9 cellular contexts compared by ENCODE assay signal in the genomic region with DNA sequence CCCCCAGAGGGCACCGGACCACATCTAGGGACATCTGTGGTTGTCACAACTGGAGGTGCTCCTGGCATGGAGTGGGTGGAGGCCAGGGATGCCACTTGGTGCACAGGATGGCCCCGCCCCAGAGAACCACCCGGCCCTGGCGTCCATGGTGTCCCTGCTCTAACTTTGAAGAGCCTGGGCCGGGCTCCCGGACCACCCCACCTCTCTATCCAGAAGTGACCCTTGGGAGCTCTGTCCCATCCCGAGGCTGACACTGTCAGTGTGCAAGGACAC.
"Had no signal": no experiment of that assay in that cellular context is flagged by ENCODE, and none has a peak within 500 bp of the region (broad histone marks: within the 10 kb centered on the region; RNA-seq: fewer than 3 reads in every experiment).

No MANE protein-coding gene starts in this region.

- H3K4me1 ChIP-seq: ascending aorta, transverse colon had no signal

- DNase-seq: activated B cell treated with CpG ODN at 0.5 μM for 24 hours; activated CD4-positive, alpha-beta T cell treated with anti-CD3 and anti-CD28 coated beads for 48 hours; right lobe of liver; stimulated activated CD4-positive, alpha-beta T cell treated with anti-CD3 and anti-CD28 coated beads, Interleukin-1b, Interleukin-23, amount 100 ng/mL, for 48 hours; T-helper 17 cell; transverse colon had no signal

- ATAC-seq: esophagus mucosa, right lobe of liver, T-helper 17 cell had no signal

- FAIRE-seq: bronchial epithelial cell had no signal

- H3K4me3 ChIP-seq: ascending aorta, right lobe of liver, transverse colon had no signal

- H3K27ac ChIP-seq: ascending aorta had no signal

- H3K27me3 ChIP-seq: ascending aorta, right lobe of liver, transverse colon had no signal

- H3K9me3 ChIP-seq: ascending aorta, right lobe of liver, transverse colon had no signal
